1 cellular context compared by ENCODE assay signal in the genomic region with DNA sequence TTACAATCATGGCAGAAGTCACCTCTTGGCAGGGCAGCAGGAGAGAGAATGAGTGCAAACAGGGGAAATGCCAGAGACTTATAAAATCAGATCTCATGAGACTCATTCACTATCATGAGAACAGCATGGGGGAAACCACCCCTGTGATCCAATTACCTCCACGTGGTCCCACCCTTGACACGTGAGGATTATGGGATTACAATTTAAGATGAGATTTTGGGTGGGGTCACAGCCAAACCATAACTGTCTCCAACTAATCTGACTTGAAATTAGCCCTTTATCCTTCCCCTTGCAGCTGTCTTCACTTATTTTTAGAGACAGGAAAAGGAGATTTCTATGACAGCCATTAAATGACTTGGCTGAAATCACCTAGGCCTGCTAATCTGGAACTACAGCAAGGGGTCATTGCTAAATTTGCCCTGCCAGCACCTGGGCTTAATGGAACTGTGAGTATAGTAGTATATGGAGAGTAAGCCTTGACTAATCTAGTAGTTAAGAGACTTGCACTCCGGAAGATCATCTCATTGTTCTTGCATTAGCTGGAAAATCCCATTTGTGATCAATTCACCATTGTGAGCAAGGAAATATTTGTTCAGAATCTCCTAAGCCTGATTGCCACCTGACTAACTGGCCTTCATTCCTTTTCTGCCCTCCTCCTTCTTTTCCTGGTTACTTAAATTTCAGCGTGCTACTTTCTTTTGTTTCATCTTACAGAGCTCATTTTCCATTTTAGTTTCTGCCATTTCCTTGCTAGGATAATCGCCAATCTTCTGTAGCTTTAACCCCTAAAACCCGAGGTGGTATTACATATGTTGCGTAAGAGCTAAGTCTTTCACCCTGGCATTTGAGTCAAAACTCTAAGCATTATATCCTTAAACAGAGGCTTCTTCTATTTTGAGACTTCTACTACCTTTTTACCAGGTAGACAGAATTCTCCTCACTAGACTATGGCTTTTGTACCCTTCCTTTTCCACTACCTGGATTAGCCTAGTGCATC.
TF ChIP-seq lines count a peak whose summit lies in the region.

No MANE protein-coding gene starts in this region.

TF ChIP-seq in HepG2, 621 proteins besides CTCF, POLR2A, EP300 and RAD21:
- TF ChIP-seq CEBPG (CRISPR knock-in tag; IDR thresholded peaks at IDR 0.05), result peak; percentile 35; the same call in 1 of the 2 replicates
- TF ChIP-seq CEBPB (IDR thresholded peaks at IDR 0.05; ENCODE audit: borderline replicate concordance, low read depth, low read length), result peak; percentile 86
- TF ChIP-seq ARNT (IDR thresholded peaks at IDR 0.05), result no peak
